In genomic region chr1:71037829-71038620, GRCh38 we compare ENCODE assay signal across 1 cellular context.
TF ChIP-seq lines count a peak whose summit lies in the region.

No MANE protein-coding gene starts in this region.

TF ChIP-seq in K562, 482 proteins besides CTCF, POLR2A, EP300 and RAD21 (continued from another document):
- TF ChIP-seq THRB (CRISPR knock-in tag; conservative IDR thresholded peaks at IDR 0.05) (no peak), RBFOX2 (IDR thresholded peaks at IDR 0.05; ENCODE audit: low read depth, low read length) (no peak), ZNF143 (CRISPR knock-in tag; IDR thresholded peaks at IDR 0.05) (no peak), GABPA (tag; conservative IDR thresholded peaks at IDR 0.05; ENCODE audit: low read depth) (no peak), KLF16 (IDR thresholded peaks at IDR 0.05) (no peak), CEBPG (CRISPR knock-in tag; IDR thresholded peaks at IDR 0.05) (no peak), CEBPG (tag; conservative IDR thresholded peaks at IDR 0.05 in 1 of 2, IDR thresholded peaks at IDR 0.05 in 1 of 2) (peak; percentile 15 to 74; a peak in 2 of 4 replicates), SAP30 (IDR thresholded peaks at IDR 0.05; ENCODE audit: borderline replicate concordance, insufficient read depth, low read depth, low read length, poor library complexity, severe bottlenecking) (no peak), THAP7 (CRISPR knock-in tag; IDR thresholded peaks at IDR 0.05) (no peak), PHF20 (IDR thresholded peaks at IDR 0.05; ENCODE audit: partially characterized antibody) (no peak), ZNF134 (CRISPR knock-in tag; conservative IDR thresholded peaks at IDR 0.05) (no peak)
